ENCODE assay signal across 16 cellular contexts in genomic region chr3:73592154-73592877, GRCh38. TPM values are rescaled to one million over a fixed set of nuclear protein-coding genes. Genes with fewer than 3 reads are reported as not detected.
DNase-seq lines count a peak whose midpoint lies in the region; ATAC-seq, FAIRE-seq and TF ChIP-seq lines count a peak whose summit lies in the region.
"Had no signal": no experiment of that assay in that cellular context is flagged by ENCODE, and none has a peak within 500 bp of the region (broad histone marks: within the 10 kb centered on the region; RNA-seq: fewer than 3 reads in every experiment).

No MANE protein-coding gene starts in this region.

- CTCF ChIA-PET in SK-N-SH (lab: Yijun Ruan, JAX) (interaction anchor here (0.6 kb wide), 1 partner anchor 1039 kb away, joined by 3 read pairs; no protein-coding TSS in a partner anchor), H1 (lab: Charles Lee; ENCODE audit: partially characterized antibody) (interaction anchor here (0.8 to 1.0 kb wide), 2 partner anchors 29 to 84 kb away, joined by 3 to 4 read pairs; no protein-coding TSS in a partner anchor)

- H2BK12ac ChIP-seq in H1 (ENCODE audit: low read depth, low read length) = no peak overlapping the region

- no peak overlapping the region for H3K4me3 ChIP-seq in SK-N-SH (ENCODE audit: low read depth in 2 of 2, low read length in 1 of 2)
- no peak overlapping the region for H3K4me3 ChIP-seq in H1 (ENCODE audit: extremely low read depth in 1 of 4, insufficient read depth in 2 of 4, low read depth in 3 of 4, low read length in 4 of 4)

- no peak for DNase-seq in SK-N-SH
- DNase-seq in NCI-H2081 (lab: John Stamatoyannopoulos, UW) = peak; percentile 69 to 94
- DNase-seq in H1 (ENCODE audit: low read depth in 1 of 2, low spot score in 2 of 2) = no peak
- peak; percentile 26 for DNase-seq in retina
- no peak for DNase-seq in natural killer cell treated with Interleukin-12 subunit alpha and Interleukin-12 subunit beta and Interleukin-15 and Interleukin-18, amount 100 ng/mL, for 72 hours (ENCODE audit: low spot score)
- no peak for DNase-seq in head of caudate nucleus
- DNase-seq: activated CD8-positive, alpha-beta T cell treated with anti-CD3 and anti-CD28 coated beads, Interleukin-2, amount 10 ng/mL, durations not matched to agents 7 days and 5 days; activated effector memory CD4-positive, alpha-beta T cell treated with anti-CD3 and anti-CD28 coated beads, Interleukin-2, amount 50 U/mL, for 16 hours; SIG-M5; stimulated activated naive CD8-positive, alpha-beta T cell treated with anti-CD3 and anti-CD28 coated beads, Interleukin-15, Interleukin-2, amounts not matched to agents 100 U/mL and 50 U/mL, for 24 hours had no signal

- H3K9me3 ChIP-seq in SK-N-SH = peaks cover 6% of the 10 kb centered on the region; the same call in 1 of the 2 replicates
- H3K9me3 ChIP-seq in H1 (ENCODE audit: insufficient read depth in 2 of 2, low read depth in 1 of 2, low read length in 1 of 2) = no peaks in the 10 kb centered on the region
- H3K9me3 ChIP-seq: neutrophil had no signal

- no peak overlapping the region for H3K27ac Mint-ChIP-seq in natural killer cell treated with Interleukin-12 subunit alpha and Interleukin-12 subunit beta and Interleukin-15 and Interleukin-18, amount 100 ng/mL, for 72 hours
- H3K27ac Mint-ChIP-seq: activated CD8-positive, alpha-beta T cell treated with anti-CD3 and anti-CD28 coated beads, Interleukin-2, amount 10 ng/mL, durations not matched to agents 7 days and 5 days; dendritic cell treated with granulocyte-macrophage colony-stimulating factor and Interleukin-4, amounts not matched to agents 40 ng/mL and 50 ng/mL, for 4 days had no signal

- H4K20me1 ChIP-seq in SK-N-SH (ENCODE audit: insufficient read depth) (no peaks in the 10 kb centered on the region; the same call in 1 of the 2 replicates), H1 (replicated peaks in 1 of 2; ENCODE audit: control insufficient read depth in 1 of 2, insufficient read depth in 2 of 2, low read length in 2 of 2) (no peaks in the 10 kb centered on the region)

- H3K27me3 ChIP-seq in SK-N-SH (ENCODE audit: insufficient read depth) = no peaks in the 10 kb centered on the region
- H3K27me3 ChIP-seq in H1 (replicated peaks in 1 of 4; ENCODE audit: control insufficient read depth in 3 of 4, extremely low read depth in 1 of 4, insufficient read depth in 3 of 4, low read length in 3 of 4) = peaks cover 0 to 3% (median 0%) of the 10 kb centered on the region in 4 experiments; a peak in 3 of 7 replicates
- H3K27me3 ChIP-seq: neutrophil had no signal

- H3K4me2 ChIP-seq in SK-N-SH (no peak overlapping the region), H1 (ENCODE audit: insufficient read depth in 1 of 2, low read depth in 2 of 2, low read length in 2 of 2) (no peak overlapping the region)

- no peak overlapping the region for H4K91ac ChIP-seq in H1 (replicated peaks; ENCODE audit: insufficient read length, low read length)

- POLR2A ChIA-PET in SK-N-SH (lab: Yijun Ruan, JAX) = no interaction called here
- POLR2A ChIA-PET in H1 (lab: Charles Lee; ENCODE audit: partially characterized antibody) = no interaction called here

- no peak overlapping the region for H3K23ac ChIP-seq in H1 (ENCODE audit: insufficient read length)

- H4K8ac ChIP-seq in H1 (ENCODE audit: extremely low read depth, insufficient read depth, low read length) = no peak overlapping the region

- H3K36me3 Mint-ChIP-seq in natural killer cell treated with Interleukin-12 subunit alpha and Interleukin-12 subunit beta and Interleukin-15 and Interleukin-18, amount 100 ng/mL, for 72 hours = no peaks in the 10 kb centered on the region

- TF ChIP-seq CTCF in SK-N-SH (IDR thresholded peaks at IDR 0.05) (no peak), H1 (IDR thresholded peaks at IDR 0.05; ENCODE audit: control extremely low read depth in 1 of 3, insufficient read depth in 1 of 3, low read depth in 1 of 3, low read length in 3 of 3) (no peak)

- no peak for FAIRE-seq in H1 (lab: Jason Lieb, UNC)
- FAIRE-seq: astrocyte, TTC549 had no signal

- TF ChIP-seq EP300 in SK-N-SH (IDR thresholded peaks at IDR 0.05; ENCODE audit: borderline replicate concordance in 1 of 2, low read depth in 1 of 2, low read length in 1 of 2) (no peak), H1 (IDR thresholded peaks at IDR 0.05; ENCODE audit: borderline replicate concordance in 1 of 2, low read depth in 2 of 2, low read length in 2 of 2) (no peak)

- TF ChIP-seq RAD21 in SK-N-SH (IDR thresholded peaks at IDR 0.05; ENCODE audit: low read length) (no peak), H1 (IDR thresholded peaks at IDR 0.05 in 1 of 2, conservative IDR thresholded peaks at IDR 0.05 in 1 of 2; ENCODE audit: low read depth in 2 of 2, low read length in 2 of 2) (0 out of 4 replicates have a peak, but pooled peaks of 1 of the 2 experiments have one; percentile 7)

- H3K9me2 ChIP-seq in SK-N-SH = no peaks in the 10 kb centered on the region

- no peak overlapping the region for H3K4me3 Mint-ChIP-seq in natural killer cell treated with Interleukin-12 subunit alpha and Interleukin-12 subunit beta and Interleukin-15 and Interleukin-18, amount 100 ng/mL, for 72 hours
- H3K4me3 Mint-ChIP-seq: activated CD8-positive, alpha-beta T cell treated with anti-CD3 and anti-CD28 coated beads, Interleukin-2, amount 10 ng/mL, durations not matched to agents 7 days and 5 days; dendritic cell treated with granulocyte-macrophage colony-stimulating factor and Interleukin-4, amounts not matched to agents 40 ng/mL and 50 ng/mL, for 4 days had no signal

- H4K5ac ChIP-seq in H1 (ENCODE audit: insufficient read length, low read depth, low read length) = no peak overlapping the region

- H3K9ac ChIP-seq in SK-N-SH (no peak overlapping the region), H1 (replicated peaks in 1 of 4; ENCODE audit: extremely low read depth in 1 of 4, low read depth in 3 of 4, low read length in 3 of 4) (no peak overlapping the region)

- no peak overlapping the region for H3K18ac ChIP-seq in H1 (ENCODE audit: extremely low read depth, low read length)

- H2BK120ac ChIP-seq in H1 (replicated peaks; ENCODE audit: low read depth, low read length) = no peak overlapping the region

- H3F3A ChIP-seq in SK-N-SH (replicated peaks; ENCODE audit: insufficient read depth) = no peaks in the 10 kb centered on the region

- H3K36me3 ChIP-seq in SK-N-SH (replicated peaks in 1 of 2; ENCODE audit: control insufficient read depth in 1 of 2, insufficient read depth in 2 of 2, low read length in 1 of 2) (peaks cover 14 to 64% of the 10 kb centered on the region in 2 experiments), H1 (ENCODE audit: control insufficient read depth in 2 of 4, insufficient read depth in 4 of 4, low read length in 3 of 4) (peaks cover 0 to 3% (median 0%) of the 10 kb centered on the region in 4 experiments; a peak in 2 of 8 replicates)
- H3K36me3 ChIP-seq: neutrophil had no signal

- H2AK5ac ChIP-seq in H1 (ENCODE audit: low read depth, low read length) = no peak overlapping the region

- ATAC-seq in SK-N-SH treated with all-trans-retinoic acid at 6 μM for 48 hours (peak; percentile 38; the same call in 1 of the 3 replicates), HG03097 (IDR thresholded peaks at IDR 0.05; ENCODE audit: low FRiP score, unreplicated experiment) (no peak)
- no peak for ATAC-seq in natural killer cell treated with Interleukin-12 subunit alpha and Interleukin-12 subunit beta and Interleukin-15 and Interleukin-18, amount 100 ng/mL, for 72 hours
- ATAC-seq: activated CD8-positive, alpha-beta T cell treated with anti-CD3 and anti-CD28 coated beads, Interleukin-2, amount 10 ng/mL, durations not matched to agents 7 days and 5 days; stimulated activated naive CD8-positive, alpha-beta T cell treated with anti-CD3 and anti-CD28 coated beads, Interleukin-15, Interleukin-2, amounts not matched to agents 100 U/mL and 50 U/mL, for 24 hours had no signal

- H2BK15ac ChIP-seq in H1 (ENCODE audit: low read length) = no peak overlapping the region

- no peaks in the 10 kb centered on the region for H3K23me2 ChIP-seq in H1 (ENCODE audit: low read depth, low read length)

- 83% methylated on average over 8 of the region's 8 CpGs for WGBS in SK-N-SH (ENCODE audit: low lambda C conversion rate)
- WGBS in H1 (ENCODE audit: extremely low coverage in 1 of 2, insufficient coverage in 1 of 2, insufficient read length in 1 of 2, insufficient replicate concordance in 2 of 2, low coverage in 1 of 2, low lambda C conversion rate in 2 of 2, missing lambda C conversion rate in 1 of 2), 2 experiments = 80% methylated on average over 8 of the region's 8 CpGs; no CpG with 5 or more reads in 1 of the 2 experiments

- H3K27ac ChIP-seq in SK-N-SH (ENCODE audit: low read depth in 2 of 2, low read length in 1 of 2) (peak overlapping the region in 1 of 2 experiments; percentile 5; a peak in 1 of 4 replicates), H1 (ENCODE audit: low read depth, low read length) (no peak overlapping the region)
- H3K27ac ChIP-seq: neutrophil had no signal

- H3K56ac ChIP-seq in H1 (replicated peaks; ENCODE audit: insufficient read length, low read depth, low read length) = no peak overlapping the region

- H3K9me3 Mint-ChIP-seq in natural killer cell treated with Interleukin-12 subunit alpha and Interleukin-12 subunit beta and Interleukin-15 and Interleukin-18, amount 100 ng/mL, for 72 hours = no peaks in the 10 kb centered on the region
- H3K9me3 Mint-ChIP-seq: dendritic cell treated with granulocyte-macrophage colony-stimulating factor and Interleukin-4, amounts not matched to agents 40 ng/mL and 50 ng/mL, for 4 days had no signal

- no peak overlapping the region for H3K4ac ChIP-seq in H1 (replicated peaks; ENCODE audit: insufficient read length, low read depth, low read length)

- H3K14ac ChIP-seq in H1 (ENCODE audit: insufficient read length) = no peak overlapping the region

- H3K4me1 ChIP-seq in SK-N-SH (ENCODE audit: control insufficient read depth in 1 of 2, insufficient read depth in 2 of 2, low read depth in 1 of 2, low read length in 1 of 2) (peaks cover 0 to 7% of the 10 kb centered on the region in 2 experiments; a peak in 1 of 4 replicates), H1 (replicated peaks in 1 of 4; ENCODE audit: control insufficient read depth in 3 of 4, insufficient read depth in 4 of 4, low read length in 3 of 4) (peaks cover 0 to 5% (median 3%) of the 10 kb centered on the region in 4 experiments; a peak in 3 of 7 replicates)

- H3K4me1 Mint-ChIP-seq in natural killer cell treated with Interleukin-12 subunit alpha and Interleukin-12 subunit beta and Interleukin-15 and Interleukin-18, amount 100 ng/mL, for 72 hours (ENCODE audit: low read depth in 2 of 2) = no peaks in the 10 kb centered on the region

- no peak for TF ChIP-seq POLR2A in H1 (IDR thresholded peaks at IDR 0.05; ENCODE audit: control extremely low read depth in 1 of 2, low read depth in 2 of 2, low read length in 2 of 2)

- H3K79me1 ChIP-seq in H1 (ENCODE audit: low read depth, low read length) = no peaks in the 10 kb centered on the region

- H2BK5ac ChIP-seq in H1 (ENCODE audit: low read depth, low read length) = no peak overlapping the region

- H3K27me3 Mint-ChIP-seq in natural killer cell treated with Interleukin-12 subunit alpha and Interleukin-12 subunit beta and Interleukin-15 and Interleukin-18, amount 100 ng/mL, for 72 hours = no peaks in the 10 kb centered on the region
- H3K27me3 Mint-ChIP-seq: dendritic cell treated with granulocyte-macrophage colony-stimulating factor and Interleukin-4, amounts not matched to agents 40 ng/mL and 50 ng/mL, for 4 days had no signal

- H3K79me2 ChIP-seq in SK-N-SH (ENCODE audit: insufficient read depth) (peaks cover 77% of the 10 kb centered on the region), H1 (ENCODE audit: control insufficient read depth in 1 of 2, insufficient read depth in 2 of 2, low read length in 2 of 2) (no peaks in the 10 kb centered on the region)

- intact Hi-C loops in head of caudate nucleus (cut with DNase I) = no loop called here

- H2BK20ac ChIP-seq in H1 (ENCODE audit: low read length) = no peak overlapping the region

- H2AFZ ChIP-seq in SK-N-SH (ENCODE audit: low read depth) (no peak overlapping the region), H1 (ENCODE audit: low read length) (no peak overlapping the region)

RNA-seq across cellular contexts. Expression of gene PDZRN3, which starts 32.4 kb away (rescaled TPM):
- polyA plus RNA-seq in SK-N-SH (2012; rRNA removed) (7.9 and 10.3 TPM in 2 replicates), H1 (2011; rRNA removed) (4.2 and 5.0 TPM in 2 replicates)
- polyA plus RNA-seq in SK-N-SH (2012; cell fraction: cytosol; rRNA removed) = 13.7 and 14.2 TPM in 2 replicates
- polyA plus RNA-seq in SK-N-SH (2012; cell fraction: nucleus; rRNA removed) = 21.9 and 24.2 TPM in 2 replicates
- 16.8 and 20.5 TPM in 2 replicates for total RNA-seq in H1 (2021; fragmentation: NEBNext Ultra II Directional; extraction: Animal tissue kit (Norgen Biotek cat#: 25700))
- 6.3 TPM for polyA plus RNA-seq in H1 (2011; cell fraction: cytosol; rRNA removed)
- 10.6 TPM for polyA plus RNA-seq in H1 (2011; cell fraction: nucleus; rRNA removed)
- 16.2 to 19.5 TPM (median 17.5 TPM) in 4 replicates for polyA plus RNA-seq in H1 (2012, experiment 1 of 2)
- 5.3 TPM for polyA plus RNA-seq in H1 (2012, experiment 2 of 2)
- 7.7 TPM for polyA plus RNA-seq in H1 (2013, experiment 1 of 2)
- polyA plus RNA-seq in H1 (2013, experiment 2 of 2) = 7.5 TPM
- polyA minus RNA-seq in H1 (2011; rRNA and poly(A)+ RNA removed) = 7.9 and 20.6 TPM in 2 replicates
- 12.8 TPM for polyA minus RNA-seq in H1 (2011; cell fraction: cytosol; rRNA and poly(A)+ RNA removed)
- 61.5 TPM for polyA minus RNA-seq in H1 (2011; cell fraction: nucleus; rRNA and poly(A)+ RNA removed)
- total RNA-seq in natural killer cell treated with Interleukin-12 subunit alpha and Interleukin-12 subunit beta and Interleukin-15 and Interleukin-18, amount 100 ng/mL, for 72 hours = not detected
- total RNA-seq: activated CD8-positive, alpha-beta T cell treated with anti-CD3 and anti-CD28 coated beads, Interleukin-2, amount 10 ng/mL, durations not matched to agents 7 days and 5 days had no signal

Comparison
In these comparisons a context has a peak if more than half of its experiments do, and no peak if none do; other contexts are left out.
1. DNase-seq: peak in NCI-H2081 (2 of 2) and retina (single experiment); none in SK-N-SH (single experiment), H1 (0 of 2), natural killer cell treated with Interleukin-12 subunit alpha and Interleukin-12 subunit beta and Interleukin-15 and Interleukin-18, amount 100 ng/mL, for 72 hours (single experiment) and head of caudate nucleus (0 of 42).
2. RNA of gene PDZRN3, which starts 32.4 kb away (total RNA-seq): 16.8 to 20.5 TPM in H1; not detected in natural killer cell treated with Interleukin-12 subunit alpha and Interleukin-12 subunit beta and Interleukin-15 and Interleukin-18, amount 100 ng/mL, for 72 hours; every median in the first group is over 10 times any median in the second.